ENCODE assay signal across 12 cellular contexts in genomic region chrX:13574600-13574999, GRCh38.
"Had no signal": no experiment of that assay in that cellular context is flagged by ENCODE, and none has a peak within 500 bp of the region (broad histone marks: within the 10 kb centered on the region; RNA-seq: fewer than 3 reads in every experiment).

No MANE protein-coding gene starts in this region.

- ATAC-seq: left cardiac atrium had no signal

- DNase-seq: activated CD4-positive, CD25-positive, alpha-beta regulatory T cell; activated T-cell treated with anti-CD3 and anti-CD28 coated beads, Interleukin-2, amount 50 U/mL, for 72 hours; colonic mucosa; foreskin melanocyte; head of caudate nucleus; left cardiac atrium; midbrain; naive B cell; stimulated activated CD4-positive, alpha-beta T cell treated with anti-CD3 and anti-CD28 coated beads, Interleukin-15, amount 100 ng/mL, for 24 hours; stimulated activated CD4-positive, alpha-beta T cell treated with anti-CD3 and anti-CD28 coated beads, Interleukin-4, amount 100 ng/mL, for 24 hours; uterus had no signal

- H3K4me3 ChIP-seq: colonic mucosa, lung, uterus had no signal

- H3K36me3 ChIP-seq: colonic mucosa, uterus had no signal

- H3K9me3 Mint-ChIP-seq: activated T-cell treated with anti-CD3 and anti-CD28 coated beads, Interleukin-2, amount 50 U/mL, for 72 hours had no signal

- H3K27ac Mint-ChIP-seq: activated T-cell treated with anti-CD3 and anti-CD28 coated beads, Interleukin-2, amount 50 U/mL, for 72 hours; naive B cell had no signal

- H3K4me3 Mint-ChIP-seq: activated T-cell treated with anti-CD3 and anti-CD28 coated beads, Interleukin-2, amount 50 U/mL, for 72 hours; naive B cell had no signal

- H3K36me3 Mint-ChIP-seq: naive B cell had no signal
